Comparison of ENCODE assay signal across 32 cellular contexts in the genomic region with DNA sequence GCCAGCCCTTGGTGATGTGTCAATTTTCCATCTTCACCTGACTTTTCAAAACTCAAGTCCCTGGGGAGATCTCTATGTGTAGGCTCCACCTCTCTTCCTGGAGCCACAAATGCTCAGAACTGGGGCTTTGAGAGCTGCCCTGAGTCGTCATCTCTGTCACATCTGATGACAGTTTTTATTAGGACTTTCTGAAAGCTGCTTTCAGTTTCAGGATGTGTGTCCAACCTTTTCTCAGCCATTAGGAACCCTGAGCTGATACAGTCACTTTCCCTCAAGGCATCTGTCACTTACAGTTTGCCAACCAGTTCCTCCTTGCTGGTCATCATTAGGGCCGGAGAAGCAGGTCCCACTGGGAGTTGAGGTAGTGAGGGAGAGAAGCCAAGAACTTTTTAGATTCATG.
DNase-seq lines count a peak whose midpoint lies in the region; ATAC-seq, FAIRE-seq and TF ChIP-seq lines count a peak whose summit lies in the region.
"Had no signal": no experiment of that assay in that cellular context is flagged by ENCODE, and none has a peak within 500 bp of the region (broad histone marks: within the 10 kb centered on the region; RNA-seq: fewer than 3 reads in every experiment).

No MANE protein-coding gene starts in this region.

- no peaks in the 10 kb centered on the region for H3K27me3 Mint-ChIP-seq in stimulated activated memory B cell treated with anti-CD40 and anti-IgM and Interleukin-4, amounts not matched to agents 10 μg/mL and 1 μg/mL and 100 μg/mL, for 72 hours
- H3K27me3 Mint-ChIP-seq: central memory CD8-positive, alpha-beta T cell; dendritic cell treated with granulocyte-macrophage colony-stimulating factor and Interleukin-4, amounts not matched to agents 40 ng/mL and 50 ng/mL, for 4 days; T-helper 17 cell had no signal

- TF ChIP-seq EP300 in stomach (IDR thresholded peaks at IDR 0.05) = no peak

- no peak for TF ChIP-seq CTCF in stomach (IDR thresholded peaks at IDR 0.05)
- no peak for TF ChIP-seq CTCF in Peyer's patch (IDR thresholded peaks at IDR 0.05)

- H3K4me1 Mint-ChIP-seq in stimulated activated memory B cell treated with anti-CD40 and anti-IgM and Interleukin-4, amounts not matched to agents 10 μg/mL and 1 μg/mL and 100 μg/mL, for 72 hours = no peaks in the 10 kb centered on the region
- H3K4me1 Mint-ChIP-seq: central memory CD8-positive, alpha-beta T cell; T-helper 17 cell had no signal

- H3K4me3 ChIP-seq in stomach = no peak overlapping the region
- H3K4me3 ChIP-seq in Peyer's patch = no peak overlapping the region
- H3K4me3 ChIP-seq: adrenal gland, BLaER1, ovary had no signal

- WGBS in stomach, 5 donors = 65 to 79% (median 71%) methylated on average over 2 of the region's 2 CpGs

- no peaks in the 10 kb centered on the region for H3K36me3 Mint-ChIP-seq in stimulated activated memory B cell treated with anti-CD40 and anti-IgM and Interleukin-4, amounts not matched to agents 10 μg/mL and 1 μg/mL and 100 μg/mL, for 72 hours

- H3K4me1 ChIP-seq in stomach (no peaks in the 10 kb centered on the region), Peyer's patch (no peaks in the 10 kb centered on the region)
- H3K4me1 ChIP-seq: adrenal gland, BLaER1 had no signal

- H3K27ac Mint-ChIP-seq in stimulated activated memory B cell treated with anti-CD40 and anti-IgM and Interleukin-4, amounts not matched to agents 10 μg/mL and 1 μg/mL and 100 μg/mL, for 72 hours = no peak overlapping the region
- H3K27ac Mint-ChIP-seq: activated T-helper 1 cell treated with anti-CD3 and anti-CD28 coated beads, Interleukin-12 subunit alpha, Interleukin-12 subunit beta, Interleukin-2, Interleukin-4 antibody, amounts not matched to agents 30 ng/mL and 10 ng/mL and 1 ng/mL, durations not matched to agents 14 hours and 24 hours and 36 hours; dendritic cell treated with granulocyte-macrophage colony-stimulating factor and Interleukin-4, amounts not matched to agents 40 ng/mL and 50 ng/mL, for 4 days; T-helper 17 cell had no signal

- H3K4me3 Mint-ChIP-seq in stimulated activated memory B cell treated with anti-CD40 and anti-IgM and Interleukin-4, amounts not matched to agents 10 μg/mL and 1 μg/mL and 100 μg/mL, for 72 hours = no peak overlapping the region
- H3K4me3 Mint-ChIP-seq: activated T-helper 1 cell treated with anti-CD3 and anti-CD28 coated beads, Interleukin-12 subunit alpha, Interleukin-12 subunit beta, Interleukin-2, Interleukin-4 antibody, amounts not matched to agents 30 ng/mL and 10 ng/mL and 1 ng/mL, durations not matched to agents 14 hours and 24 hours and 36 hours; central memory CD8-positive, alpha-beta T cell; dendritic cell treated with granulocyte-macrophage colony-stimulating factor and Interleukin-4, amounts not matched to agents 40 ng/mL and 50 ng/mL, for 4 days; T-helper 17 cell had no signal

- H3K36me3 ChIP-seq in stomach (no peaks in the 10 kb centered on the region), Peyer's patch (no peaks in the 10 kb centered on the region)
- H3K36me3 ChIP-seq: adrenal gland, BLaER1, ovary had no signal

- FAIRE-seq in GM19239 (lab: Jason Lieb, UNC) = peak; percentile 26
- FAIRE-seq: TTC549 had no signal

- H3K27me3 ChIP-seq in stomach (no peaks in the 10 kb centered on the region), Peyer's patch (no peaks in the 10 kb centered on the region)
- H3K27me3 ChIP-seq: adrenal gland, BLaER1, ovary had no signal

- TF ChIP-seq POLR2A in stomach (IDR thresholded peaks at IDR 0.05) (no peak), Peyer's patch (IDR thresholded peaks at IDR 0.05) (no peak)

- H3K9me3 ChIP-seq in stomach (peaks cover 0 to 10% (median 4%) of the 10 kb centered on the region in 4 donors), Peyer's patch (no peaks in the 10 kb centered on the region)
- H3K9me3 ChIP-seq: adrenal gland, BLaER1, ovary had no signal

- ATAC-seq in GM21576 (IDR thresholded peaks at IDR 0.05; ENCODE audit: unreplicated experiment) (peak; percentile 62), HG03342 (IDR thresholded peaks at IDR 0.05; ENCODE audit: unreplicated experiment) (peak; percentile 80)
- ATAC-seq in stimulated activated memory B cell treated with anti-CD40 and anti-IgM and Interleukin-4, amounts not matched to agents 10 μg/mL and 1 μg/mL and 100 μg/mL, for 72 hours = peak; percentile 34
- ATAC-seq: left colon, PC-3, SK-N-SH treated with all-trans-retinoic acid at 6 μM for 48 hours, T-helper 17 cell had no signal

- intact Hi-C loops in stomach (cut with DNase I; ENCODE audit: low total_unique reads) = no loop called here

- H3K27ac ChIP-seq in stomach (no peak overlapping the region), Peyer's patch (no peak overlapping the region)
- H3K27ac ChIP-seq: adrenal gland, BLaER1, ovary had no signal

- DNase-seq in GM19239 (ENCODE audit: insufficient read length, low spot score) (no peak), stomach (no peak), D341Med (ENCODE audit: low spot score) (no peak), Peyer's patch (no peak), GOT3 (lab: John Stamatoyannopoulos, UW) (no peak)
- DNase-seq: activated CD4-positive, alpha-beta T cell treated with anti-CD3 and anti-CD28 coated beads, Interleukin-2, amount 50 U/mL, for 4 hours; activated CD4-positive, CD25-positive, alpha-beta regulatory T cell; activated naive CD4-positive, alpha-beta T cell treated with Interleukin-2 at 50 U/mL for 16 hours; adrenal gland; COR-L47; erythroblast; HCEC 1CT; left colon; mesenchymal stem cell; NCI-H1417; NCI-H2081 treated with DMSO at 0.1 percent for 48 hours; NCI-H226; NCI-H526 treated with DMSO at 0.1 percent for 48 hours; ovary; PC-3; Right ventricle myocardium superior; stimulated activated naive CD4-positive, alpha-beta T cell treated with Interleukin-2 at 50 U/mL for 16 hours; T-helper 17 cell had no signal

- H3K9me3 Mint-ChIP-seq in stimulated activated memory B cell treated with anti-CD40 and anti-IgM and Interleukin-4, amounts not matched to agents 10 μg/mL and 1 μg/mL and 100 μg/mL, for 72 hours = peaks cover 4% of the 10 kb centered on the region
- H3K9me3 Mint-ChIP-seq: activated T-helper 1 cell treated with anti-CD3 and anti-CD28 coated beads, Interleukin-12 subunit alpha, Interleukin-12 subunit beta, Interleukin-2, Interleukin-4 antibody, amounts not matched to agents 30 ng/mL and 10 ng/mL and 1 ng/mL, durations not matched to agents 14 hours and 24 hours and 36 hours; dendritic cell treated with granulocyte-macrophage colony-stimulating factor and Interleukin-4, amounts not matched to agents 40 ng/mL and 50 ng/mL, for 4 days had no signal
